ENCODE assay signal across 11 cellular contexts in the genomic region with DNA sequence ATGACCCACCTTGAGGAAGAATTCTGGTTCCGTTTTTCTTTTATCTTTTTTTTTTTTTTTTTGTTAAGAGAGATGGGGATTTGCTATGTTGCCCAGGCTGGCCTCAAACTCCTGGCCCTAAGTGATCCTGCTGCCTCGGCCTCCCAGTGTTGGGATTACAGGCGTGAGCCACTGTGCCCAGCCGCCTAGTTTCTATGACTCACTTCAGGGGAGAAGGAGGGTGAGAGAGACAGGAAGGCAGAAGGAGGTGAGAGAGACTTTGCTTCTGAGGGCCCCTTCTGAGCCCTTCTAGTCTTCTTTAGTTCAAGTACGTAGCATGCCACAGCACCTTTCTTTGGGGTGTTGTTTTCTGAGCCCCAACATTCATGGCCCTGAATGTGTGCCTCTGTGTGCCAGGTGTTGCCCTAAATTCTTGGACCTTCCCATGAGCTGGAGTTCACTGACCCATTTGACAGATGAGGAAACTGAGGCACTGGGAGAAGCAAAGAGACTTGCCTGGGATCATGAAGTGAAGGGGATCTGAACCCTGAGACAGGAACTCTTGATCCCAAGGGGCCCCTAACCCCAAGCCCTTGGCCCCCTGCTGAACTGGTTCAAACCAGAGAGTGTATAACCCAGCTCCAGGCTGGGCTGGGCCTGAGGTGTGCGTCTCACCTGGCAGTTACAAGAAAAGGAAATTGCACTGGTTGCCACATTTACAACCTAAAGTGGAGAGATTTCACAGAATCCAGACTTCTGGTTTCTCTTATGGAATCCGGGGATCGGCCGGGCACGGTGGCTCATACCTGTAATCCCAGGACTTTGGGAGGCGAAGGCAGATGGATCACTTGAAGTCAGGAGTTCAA. TPM values are rescaled to one million over a fixed set of nuclear protein-coding genes. Genes with fewer than 3 reads are reported as not detected.
A peak's percentile ranks its signal among the peaks of the same experiment; 100 is the strongest.
DNase-seq lines count a peak whose midpoint lies in the region; TF ChIP-seq lines count a peak whose summit lies in the region.
"Had no signal": no experiment of that assay in that cellular context is flagged by ENCODE, and none has a peak within 500 bp of the region (broad histone marks: within the 10 kb centered on the region; RNA-seq: fewer than 3 reads in every experiment).

No MANE protein-coding gene starts in this region.

- CTCF ChIA-PET in RWPE1 (lab: Yijun Ruan, JAX) = interaction anchor here (0.6 kb wide), 1 partner anchor 53 kb away, joined by 4 read pairs; no protein-coding TSS in a partner anchor

- no peaks in the 10 kb centered on the region for H3K9me3 Mint-ChIP-seq in activated CD4-positive, alpha-beta T cell treated with anti-CD3 and anti-CD28 coated beads, Interleukin-2, amount 10 ng/mL, durations not matched to agents 24 days and 14 days

- H3K36me3 Mint-ChIP-seq in activated CD4-positive, alpha-beta T cell treated with anti-CD3 and anti-CD28 coated beads, Interleukin-2, amount 10 ng/mL, durations not matched to agents 24 days and 14 days (ENCODE audit: low read depth) = peaks cover 32% of the 10 kb centered on the region

- H3K27ac Mint-ChIP-seq in activated CD4-positive, alpha-beta T cell treated with anti-CD3 and anti-CD28 coated beads, Interleukin-2, amount 10 ng/mL, durations not matched to agents 24 days and 14 days = peak overlapping the region; percentile 85

- H3K36me3 ChIP-seq in duodenal mucosa (ENCODE audit: control insufficient read depth in 1 of 2, insufficient read depth in 2 of 2, low read length in 2 of 2) = no peaks in the 10 kb centered on the region
- H3K36me3 ChIP-seq in skeletal muscle tissue (ENCODE audit: control insufficient read depth in 3 of 3, insufficient read depth in 3 of 3, low read length in 3 of 3) = no peaks in the 10 kb centered on the region
- H3K36me3 ChIP-seq in tibial artery = peaks cover 0 to 4% (median 0%) of the 10 kb centered on the region in 3 donors
- no peaks in the 10 kb centered on the region for H3K36me3 ChIP-seq in HAP-1 (replicated peaks)

- peak overlapping the region; percentile 62 for H3K4me3 Mint-ChIP-seq in activated CD4-positive, alpha-beta T cell treated with anti-CD3 and anti-CD28 coated beads, Interleukin-2, amount 10 ng/mL, durations not matched to agents 24 days and 14 days

- H3K4me3 ChIP-seq in duodenal mucosa (ENCODE audit: low read depth in 1 of 2, low read length in 2 of 2) = no peak overlapping the region
- no peak overlapping the region for H3K4me3 ChIP-seq in skeletal muscle tissue (ENCODE audit: low read length in 3 of 3)
- no peak overlapping the region for H3K4me3 ChIP-seq in tibial artery
- H3K4me3 ChIP-seq in HAP-1 = no peak overlapping the region
- H3K4me3 ChIP-seq: SK-N-MC had no signal

- no peaks in the 10 kb centered on the region for H3K27me3 Mint-ChIP-seq in activated CD4-positive, alpha-beta T cell treated with anti-CD3 and anti-CD28 coated beads, Interleukin-2, amount 10 ng/mL, durations not matched to agents 24 days and 14 days

- no peaks in the 10 kb centered on the region for H3K9me3 ChIP-seq in duodenal mucosa (ENCODE audit: control insufficient read depth in 1 of 2, low read length in 2 of 2)
- H3K9me3 ChIP-seq in skeletal muscle tissue (ENCODE audit: control insufficient read depth in 3 of 3, low read length in 3 of 3) = no peaks in the 10 kb centered on the region
- H3K9me3 ChIP-seq in tibial artery = no peaks in the 10 kb centered on the region
- no peaks in the 10 kb centered on the region for H3K9me3 ChIP-seq in HAP-1

- intact Hi-C loops in activated CD4-positive, alpha-beta T cell treated with anti-CD3 and anti-CD28 coated beads, Interleukin-2, amount 10 ng/mL, durations not matched to agents 24 days and 14 days (cut with micrococcal nuclease) = no loop called here
- intact Hi-C loops in tibial artery (cut with DNase I; ENCODE audit: low total_unique reads) = no loop called here

- H3K27me3 ChIP-seq in duodenal mucosa (ENCODE audit: control insufficient read depth in 1 of 2, insufficient read depth in 2 of 2, low read length in 2 of 2) (no peaks in the 10 kb centered on the region), skeletal muscle tissue (ENCODE audit: control insufficient read depth in 3 of 3, insufficient read depth in 3 of 3, low read length in 3 of 3) (no peaks in the 10 kb centered on the region), tibial artery (no peaks in the 10 kb centered on the region), HAP-1 (ENCODE audit: low read depth) (no peaks in the 10 kb centered on the region)

- H3K4me1 ChIP-seq in duodenal mucosa (ENCODE audit: control insufficient read depth in 1 of 2, insufficient read depth in 2 of 2, low read length in 2 of 2) = peaks cover 30 to 49% of the 10 kb centered on the region in 2 donors
- H3K4me1 ChIP-seq in skeletal muscle tissue (ENCODE audit: control insufficient read depth in 3 of 3, insufficient read depth in 3 of 3, low read length in 3 of 3) = peaks cover 43 to 49% (median 48%) of the 10 kb centered on the region in 3 donors
- peaks cover 4 to 53% (median 18%) of the 10 kb centered on the region in 4 donors for H3K4me1 ChIP-seq in tibial artery
- H3K4me1 ChIP-seq in HAP-1 = peaks cover 6% of the 10 kb centered on the region; the same call in 1 of the 2 replicates

- H3K4me1 Mint-ChIP-seq in activated CD4-positive, alpha-beta T cell treated with anti-CD3 and anti-CD28 coated beads, Interleukin-2, amount 10 ng/mL, durations not matched to agents 24 days and 14 days = peaks cover 58% of the 10 kb centered on the region

- POLR2A ChIA-PET in RWPE1 (lab: Yijun Ruan, JAX; ENCODE audit: low non-redundant PET) = no interaction called here

- no peak for DNase-seq in activated CD4-positive, alpha-beta T cell treated with anti-CD3 and anti-CD28 coated beads, Interleukin-2, amount 10 ng/mL, durations not matched to agents 24 days and 14 days
- no peak for DNase-seq in activated CD4-positive, alpha-beta T cell treated with anti-CD3 and anti-CD28 coated beads for 48 hours
- no peak for DNase-seq in RWPE1 (ENCODE audit: low spot score)
- no peak for DNase-seq in tibial artery
- no peak for DNase-seq in HAP-1 (ENCODE audit: low spot score in 2 of 2)
- no peak for DNase-seq in GM10266 (ENCODE audit: extremely low spot score)
- DNase-seq: activated effector memory CD4-positive, alpha-beta T cell treated with Interleukin-2 at 50 U/mL for 16 hours; NCI-H2107 had no signal

- H3K27ac ChIP-seq in RWPE1 (peak overlapping the region; percentile 43), duodenal mucosa (ENCODE audit: low read depth, low read length) (peak overlapping the region; percentile 55), skeletal muscle tissue (ENCODE audit: low read depth, low read length) (peak overlapping the region; percentile 25), tibial artery (no peak overlapping the region)
- H3K27ac ChIP-seq: SK-N-MC had no signal

- in situ Hi-C loops in HAP-1 (cut with MboI; ENCODE audit: low sequenced_read_pairs) = no loop called here

- H3K9ac ChIP-seq in duodenal mucosa (ENCODE audit: low read depth in 1 of 2, low read length in 2 of 2) = no peak overlapping the region
- peak overlapping the region in 1 of 3 donors; percentile 27 for H3K9ac ChIP-seq in skeletal muscle tissue (ENCODE audit: low read depth in 1 of 3, low read length in 3 of 3)

- TF ChIP-seq CTCF in RWPE1 (conservative IDR thresholded peaks at IDR 0.05; ENCODE audit: low read depth) (no peak), tibial artery (IDR thresholded peaks at IDR 0.05) (no peak), GM10266 (IDR thresholded peaks at IDR 0.05; ENCODE audit: control insufficient read depth, insufficient read depth, low read depth, missing control alignments) (no peak)

RNA-seq across cellular contexts. Expression of gene SH2B3, which starts 20.8 kb away (rescaled TPM):
- 43.4 and 44.1 TPM in 2 replicates for total RNA-seq in activated CD4-positive, alpha-beta T cell treated with anti-CD3 and anti-CD28 coated beads, Interleukin-2, amount 10 ng/mL, durations not matched to agents 24 days and 14 days
- total RNA-seq in skeletal muscle tissue = 7.8 TPM

RNA-seq across cellular contexts. Expression of gene PHETA1, which starts 57.7 kb away (rescaled TPM):
- total RNA-seq in activated CD4-positive, alpha-beta T cell treated with anti-CD3 and anti-CD28 coated beads, Interleukin-2, amount 10 ng/mL, durations not matched to agents 24 days and 14 days = 2.3 and 3.0 TPM in 2 replicates
- total RNA-seq in skeletal muscle tissue = 2.6 TPM

Comparison
In these comparisons a context has a peak if more than half of its experiments do, and no peak if none do; other contexts are left out.
1. H3K27ac ChIP-seq: peak in RWPE1 (single experiment), duodenal mucosa (single experiment) and skeletal muscle tissue (single experiment); none in tibial artery (0 of 2).